8 cellular contexts compared by ENCODE assay signal in genomic region chr6:31083742-31084354, GRCh38. TPM values are rescaled to one million over a fixed set of nuclear protein-coding genes. Genes with fewer than 3 reads are reported as not detected.
DNase-seq lines count a peak whose midpoint lies in the region; ATAC-seq lines count a peak whose summit lies in the region.

No MANE protein-coding gene starts in this region.

- H3K27me3 Mint-ChIP-seq in stimulated activated memory B cell treated with anti-CD40 and anti-IgM and Interleukin-4, amounts not matched to agents 10 μg/mL and 1 μg/mL and 100 μg/mL, for 72 hours, result peaks cover 49% of the 10 kb centered on the region

- intact Hi-C loops in right cardiac atrium (cut with DNase I), result loop anchor here in 2 of 4 donors (10.0 kb wide), 2 partner anchors 249 to 409 kb away; partner anchors contain the start of gene DHX16 (in 1 of the 2)

- ATAC-seq in right cardiac atrium, result peak in 1 of 2 donors; percentile 28
- ATAC-seq in stimulated activated memory B cell treated with anti-CD40 and anti-IgM and Interleukin-4, amounts not matched to agents 10 μg/mL and 1 μg/mL and 100 μg/mL, for 72 hours, result peak; percentile 60

- no peaks in the 10 kb centered on the region for H3K9me3 ChIP-seq in right cardiac atrium (ENCODE audit: control insufficient read depth, low read length)

- H3K4me1 ChIP-seq in right cardiac atrium (ENCODE audit: control insufficient read depth, insufficient read depth, low read length), result peaks cover 2% of the 10 kb centered on the region

- H3K4me3 ChIP-seq in right cardiac atrium (ENCODE audit: low read length), result no peak overlapping the region

- H3K36me3 Mint-ChIP-seq in stimulated activated memory B cell treated with anti-CD40 and anti-IgM and Interleukin-4, amounts not matched to agents 10 μg/mL and 1 μg/mL and 100 μg/mL, for 72 hours, result no peaks in the 10 kb centered on the region

- WGBS in right cardiac atrium, result 28% methylated on average over 8 of the region's 8 CpGs

- no peak overlapping the region for H3K4me3 Mint-ChIP-seq in stimulated activated memory B cell treated with anti-CD40 and anti-IgM and Interleukin-4, amounts not matched to agents 10 μg/mL and 1 μg/mL and 100 μg/mL, for 72 hours

- peaks cover 25% of the 10 kb centered on the region for H3K4me1 Mint-ChIP-seq in stimulated activated memory B cell treated with anti-CD40 and anti-IgM and Interleukin-4, amounts not matched to agents 10 μg/mL and 1 μg/mL and 100 μg/mL, for 72 hours

- no peak overlapping the region for H3K27ac Mint-ChIP-seq in stimulated activated memory B cell treated with anti-CD40 and anti-IgM and Interleukin-4, amounts not matched to agents 10 μg/mL and 1 μg/mL and 100 μg/mL, for 72 hours

- H3K27me3 ChIP-seq in right cardiac atrium (ENCODE audit: control insufficient read depth, insufficient read depth), result no peaks in the 10 kb centered on the region

- no peaks in the 10 kb centered on the region for H3K9me3 Mint-ChIP-seq in stimulated activated memory B cell treated with anti-CD40 and anti-IgM and Interleukin-4, amounts not matched to agents 10 μg/mL and 1 μg/mL and 100 μg/mL, for 72 hours

- no peak overlapping the region for H3K27ac ChIP-seq in right cardiac atrium (ENCODE audit: low read length)

- DNase-seq in NCI-H345 (lab: John Stamatoyannopoulos, UW), result peak; percentile 3
- DNase-seq in NCI-H345 treated with DMSO at 0.1 percent for 48 hours (lab: John Stamatoyannopoulos, UW; ENCODE audit: unreplicated experiment), result no peak
- DNase-seq in NCI-H226, result peak; percentile 52
- DNase-seq in activated T-cell treated with anti-CD3 and anti-CD28 coated beads, Interleukin-2, amount 50 U/mL, for 48 hours, result peak; percentile 69 to 74
- DNase-seq in right cardiac atrium, result peak; percentile 48 to 56 (median 55)
- DNase-seq in HuH-7.5 (ENCODE audit: low spot score), result no peak
- no peak for DNase-seq in occipital lobe (lab: John Stamatoyannopoulos, UW)

RNA-seq across cellular contexts. Expression of gene C6orf15, which starts 28.5 kb away (rescaled TPM):
- total RNA-seq in right cardiac atrium (not detected), occipital lobe (not detected)
- not detected for polyA plus RNA-seq in right cardiac atrium

RNA-seq across cellular contexts. Expression of gene PSORS1C1, which starts 30.8 kb away (rescaled TPM):
- total RNA-seq in right cardiac atrium, result 1 to 10 TPM; 1.4 to 4.5 (median 4.4) TPM
- 6.5 TPM for polyA plus RNA-seq in right cardiac atrium
- not detected for total RNA-seq in occipital lobe

RNA-seq across cellular contexts. Expression of gene CDSN, which starts 36.4 kb away (rescaled TPM):
- total RNA-seq in right cardiac atrium (under 1 TPM in 2 of 4 donors, not detected in 2; 0.14 to 0.17 TPM), occipital lobe (not detected)
- polyA plus RNA-seq in right cardiac atrium, result 0.11 TPM

RNA-seq across cellular contexts. Expression of gene PSORS1C2, which starts 55.0 kb away (rescaled TPM):
- total RNA-seq in right cardiac atrium, result not detected
- not detected for polyA plus RNA-seq in right cardiac atrium
- not detected for total RNA-seq in occipital lobe

Comparison
In these comparisons a context has a peak if more than half of its experiments do, and no peak if none do; other contexts are left out.
1. DNase-seq: peak in NCI-H345 (single experiment), NCI-H226 (single experiment), activated T-cell treated with anti-CD3 and anti-CD28 coated beads, Interleukin-2, amount 50 U/mL, for 48 hours (2 of 2) and right cardiac atrium (3 of 3); none in NCI-H345 treated with DMSO at 0.1 percent for 48 hours (single experiment), HuH-7.5 (single experiment) and occipital lobe (single experiment).